ENCODE assay signal across 1 cellular context in the genomic region with DNA sequence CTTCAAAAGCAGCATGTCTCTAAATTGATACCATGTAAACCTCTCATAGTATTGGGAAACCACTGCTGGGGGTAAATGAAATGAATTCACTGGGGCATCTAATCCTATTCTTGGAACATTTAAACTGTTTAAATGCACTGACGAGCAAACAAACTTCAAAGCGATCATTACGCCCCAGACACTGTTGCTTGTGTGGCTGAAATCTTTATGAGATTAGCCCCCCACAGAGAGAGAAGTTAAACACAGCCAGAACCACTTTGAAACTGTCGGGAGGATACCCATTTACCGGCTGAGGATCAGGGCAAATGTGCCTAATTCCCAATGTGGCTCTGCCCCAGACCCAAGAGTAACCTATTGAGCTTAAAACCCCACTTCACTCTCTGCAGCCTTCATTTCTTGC.
TF ChIP-seq lines count a peak whose summit lies in the region.

No MANE protein-coding gene starts in this region.

TF ChIP-seq in HEK293, 187 proteins besides CTCF, POLR2A, EP300 and RAD21 (continued from another document):
- TF ChIP-seq, protein P1, sequence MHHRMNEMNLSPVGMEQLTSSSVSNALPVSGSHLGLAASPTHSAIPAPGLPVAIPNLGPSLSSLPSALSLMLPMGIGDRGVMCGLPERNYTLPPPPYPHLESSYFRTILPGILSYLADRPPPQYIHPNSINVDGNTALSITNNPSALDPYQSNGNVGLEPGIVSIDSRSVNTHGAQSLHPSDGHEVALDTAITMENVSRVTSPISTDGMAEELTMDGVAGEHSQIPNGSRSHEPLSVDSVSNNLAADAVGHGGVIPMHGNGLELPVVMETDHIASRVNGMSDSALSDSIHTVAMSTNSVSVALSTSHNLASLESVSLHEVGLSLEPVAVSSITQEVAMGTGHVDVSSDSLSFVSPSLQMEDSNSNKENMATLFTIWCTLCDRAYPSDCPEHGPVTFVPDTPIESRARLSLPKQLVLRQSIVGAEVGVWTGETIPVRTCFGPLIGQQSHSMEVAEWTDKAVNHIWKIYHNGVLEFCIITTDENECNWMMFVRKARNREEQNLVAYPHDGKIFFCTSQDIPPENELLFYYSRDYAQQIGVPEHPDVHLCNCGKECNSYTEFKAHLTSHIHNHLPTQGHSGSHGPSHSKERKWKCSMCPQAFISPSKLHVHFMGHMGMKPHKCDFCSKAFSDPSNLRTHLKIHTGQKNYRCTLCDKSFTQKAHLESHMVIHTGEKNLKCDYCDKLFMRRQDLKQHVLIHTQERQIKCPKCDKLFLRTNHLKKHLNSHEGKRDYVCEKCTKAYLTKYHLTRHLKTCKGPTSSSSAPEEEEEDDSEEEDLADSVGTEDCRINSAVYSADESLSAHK (tag by site-specific recombination; IDR thresholded peaks at IDR 0.05), result peak; percentile 75
- TF ChIP-seq, protein P2, sequence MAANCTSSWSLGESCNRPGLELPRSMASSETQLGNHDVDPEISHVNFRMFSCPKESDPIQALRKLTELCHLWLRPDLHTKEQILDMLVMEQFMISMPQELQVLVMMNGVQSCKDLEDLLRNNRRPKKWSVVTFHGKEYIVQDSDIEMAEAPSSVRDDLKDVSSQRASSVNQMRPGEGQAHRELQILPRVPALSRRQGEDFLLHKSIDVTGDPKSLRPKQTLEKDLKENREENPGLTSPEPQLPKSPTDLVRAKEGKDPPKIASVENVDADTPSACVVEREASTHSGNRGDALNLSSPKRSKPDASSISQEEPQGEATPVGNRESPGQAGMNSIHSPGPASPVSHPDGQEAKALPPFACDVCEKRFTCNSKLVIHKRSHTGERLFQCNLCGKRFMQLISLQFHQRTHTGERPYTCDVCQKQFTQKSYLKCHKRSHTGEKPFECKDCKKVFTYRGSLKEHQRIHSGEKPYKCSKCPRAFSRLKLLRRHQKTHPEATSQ (tag by site-specific recombination; IDR thresholded peaks at IDR 0.05), result no peak
